Comparison of ENCODE assay signal across 29 cellular contexts in the genomic region with DNA sequence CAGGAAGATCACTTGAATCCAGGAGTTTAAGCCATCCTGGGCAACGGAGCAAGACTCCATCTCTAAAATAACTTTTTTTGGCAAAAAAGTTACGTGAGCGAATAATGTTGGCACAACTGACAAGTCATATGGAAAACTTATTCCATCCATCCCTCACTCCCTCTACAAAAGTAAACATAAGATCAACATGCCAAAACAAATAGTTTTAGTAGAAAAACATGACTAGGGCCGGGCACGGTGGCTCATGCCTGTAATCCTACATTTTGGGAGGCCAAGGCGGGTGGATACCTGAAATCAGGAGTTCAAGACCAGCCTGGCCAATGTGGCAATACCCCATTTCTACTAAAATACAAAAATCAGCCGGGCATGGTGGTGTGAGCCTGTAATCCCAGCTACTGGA.
"Had no signal": no experiment of that assay in that cellular context is flagged by ENCODE, and none has a peak within 500 bp of the region (broad histone marks: within the 10 kb centered on the region; RNA-seq: fewer than 3 reads in every experiment).

No MANE protein-coding gene starts in this region.

- H3K27ac ChIP-seq: neutrophil, ovary, sigmoid colon, vagina had no signal

- H3K36me3 Mint-ChIP-seq: type B pancreatic cell had no signal

- ATAC-seq: activated CD8-positive, alpha-beta T cell treated with anti-CD3 and anti-CD28 coated beads for 36 hours; activated naive CD8-positive, alpha-beta T cell treated with anti-CD3 and anti-CD28 coated beads, Interleukin-2, amount 50 U/mL, for 24 hours; left cardiac atrium; stimulated activated memory B cell treated with anti-CD40 and anti-IgM and Interleukin-4, amounts not matched to agents 10 μg/mL and 1 μg/mL and 100 μg/mL, for 72 hours; stimulated activated naive CD8-positive, alpha-beta T cell treated with anti-CD3 and anti-CD28 coated beads, Interleukin-15, amount 100 ng/mL, for 72 hours had no signal

- H3K27ac Mint-ChIP-seq: activated CD4-positive, alpha-beta T cell treated with anti-CD3 and anti-CD28 coated beads, Interleukin-2, amount 10 ng/mL, durations not matched to agents 7 days and 5 days; activated CD8-positive, alpha-beta T cell treated with anti-CD3 and anti-CD28 coated beads for 36 hours; activated naive CD4-positive, alpha-beta T cell treated with anti-CD3 and anti-CD28 coated beads, Interleukin-2, amount 50 U/mL, for 24 hours; activated naive CD8-positive, alpha-beta T cell treated with anti-CD3 and anti-CD28 coated beads, Interleukin-2, amount 50 U/mL, for 24 hours; activated T-helper 1 cell treated with anti-CD3 and anti-CD28 coated beads, Interleukin-12 subunit alpha, Interleukin-12 subunit beta, Interleukin-2, Interleukin-4 antibody, amounts not matched to agents 30 ng/mL and 10 ng/mL and 1 ng/mL, durations not matched to agents 14 hours and 24 hours and 36 hours; nephron progenitor cell; stimulated activated memory B cell treated with anti-CD40 and anti-IgM and Interleukin-4, amounts not matched to agents 10 μg/mL and 1 μg/mL and 100 μg/mL, for 72 hours; type B pancreatic cell had no signal

- H3K4me1 Mint-ChIP-seq: activated CD4-positive, alpha-beta T cell treated with anti-CD3 and anti-CD28 coated beads, Interleukin-2, amount 10 ng/mL, durations not matched to agents 7 days and 5 days; activated naive CD4-positive, alpha-beta T cell treated with anti-CD3 and anti-CD28 coated beads, Interleukin-2, amount 50 U/mL, for 24 hours; activated naive CD8-positive, alpha-beta T cell treated with anti-CD3 and anti-CD28 coated beads, Interleukin-2, amount 50 U/mL, for 24 hours; mesothelial cell of epicardium; naive B cell; nephron progenitor cell; stimulated activated memory B cell treated with anti-CD40 and anti-IgM and Interleukin-4, amounts not matched to agents 10 μg/mL and 1 μg/mL and 100 μg/mL, for 72 hours; stimulated activated naive CD8-positive, alpha-beta T cell treated with anti-CD3 and anti-CD28 coated beads, Interleukin-15, amount 100 ng/mL, for 72 hours had no signal

- H3K9me3 ChIP-seq: neutrophil, ovary, sigmoid colon, vagina had no signal

- H3K4me3 ChIP-seq: ovary, sigmoid colon, vagina had no signal

- H3K27me3 ChIP-seq: neutrophil, ovary, sigmoid colon, vagina had no signal

- H3K27me3 Mint-ChIP-seq: activated CD4-positive, alpha-beta T cell treated with anti-CD3 and anti-CD28 coated beads, Interleukin-2, amount 10 ng/mL, durations not matched to agents 7 days and 5 days; activated CD8-positive, alpha-beta T cell treated with anti-CD3 and anti-CD28 coated beads for 36 hours; activated naive CD4-positive, alpha-beta T cell treated with anti-CD3 and anti-CD28 coated beads, Interleukin-2, amount 50 U/mL, for 24 hours; activated naive CD8-positive, alpha-beta T cell treated with anti-CD3 and anti-CD28 coated beads, Interleukin-2, amount 50 U/mL, for 24 hours; naive B cell; progenitor cell of endocrine pancreas; stimulated activated memory B cell treated with anti-CD40 and anti-IgM and Interleukin-4, amounts not matched to agents 10 μg/mL and 1 μg/mL and 100 μg/mL, for 72 hours; stimulated activated naive CD8-positive, alpha-beta T cell treated with anti-CD3 and anti-CD28 coated beads, Interleukin-15, amount 100 ng/mL, for 72 hours; type B pancreatic cell had no signal

- DNase-seq: activated CD4-positive, alpha-beta T cell treated with anti-CD3 and anti-CD28 coated beads for 1 hour; activated CD4-positive, alpha-beta T cell treated with anti-CD3 and anti-CD28 coated beads, Interleukin-2, amount 10 ng/mL, durations not matched to agents 7 days and 5 days; activated CD8-positive, alpha-beta T cell treated with anti-CD3 and anti-CD28 coated beads for 36 hours; activated gamma-delta T cell; activated naive CD8-positive, alpha-beta T cell treated with anti-CD3 and anti-CD28 coated beads, Interleukin-2, amount 50 U/mL, for 24 hours; activated T-cell treated with anti-CD3 and anti-CD28 coated beads, Interleukin-2, amount 50 U/mL, for 1 hour; amygdala; caudate nucleus; foreskin fibroblast; hippocampal formation; left cardiac atrium; mammary epithelial cell; naive B cell; nephron progenitor cell; ovary; small intestine; stimulated activated CD4-positive, alpha-beta T cell treated with anti-CD3 and anti-CD28 coated beads, Interleukin-4, amount 100 ng/mL, for 24 hours; stimulated activated naive CD8-positive, alpha-beta T cell treated with anti-CD3 and anti-CD28 coated beads, Interleukin-15, amount 100 ng/mL, for 72 hours; substantia nigra; T-helper 2 cell had no signal

- H3K4me3 Mint-ChIP-seq: activated CD4-positive, alpha-beta T cell treated with anti-CD3 and anti-CD28 coated beads, Interleukin-2, amount 10 ng/mL, durations not matched to agents 7 days and 5 days; activated CD8-positive, alpha-beta T cell treated with anti-CD3 and anti-CD28 coated beads for 36 hours; activated naive CD4-positive, alpha-beta T cell treated with anti-CD3 and anti-CD28 coated beads, Interleukin-2, amount 50 U/mL, for 24 hours; activated naive CD8-positive, alpha-beta T cell treated with anti-CD3 and anti-CD28 coated beads, Interleukin-2, amount 50 U/mL, for 24 hours; activated T-helper 1 cell treated with anti-CD3 and anti-CD28 coated beads, Interleukin-12 subunit alpha, Interleukin-12 subunit beta, Interleukin-2, Interleukin-4 antibody, amounts not matched to agents 30 ng/mL and 10 ng/mL and 1 ng/mL, durations not matched to agents 14 hours and 24 hours and 36 hours; mesothelial cell of epicardium; nephron progenitor cell; stimulated activated memory B cell treated with anti-CD40 and anti-IgM and Interleukin-4, amounts not matched to agents 10 μg/mL and 1 μg/mL and 100 μg/mL, for 72 hours; stimulated activated naive CD8-positive, alpha-beta T cell treated with anti-CD3 and anti-CD28 coated beads, Interleukin-15, amount 100 ng/mL, for 72 hours; type B pancreatic cell had no signal

- H3K36me3 ChIP-seq: ovary had no signal

- H3K9me3 Mint-ChIP-seq: activated CD4-positive, alpha-beta T cell treated with anti-CD3 and anti-CD28 coated beads, Interleukin-2, amount 10 ng/mL, durations not matched to agents 7 days and 5 days; activated CD8-positive, alpha-beta T cell treated with anti-CD3 and anti-CD28 coated beads for 36 hours; activated naive CD4-positive, alpha-beta T cell treated with anti-CD3 and anti-CD28 coated beads, Interleukin-2, amount 50 U/mL, for 24 hours; activated naive CD8-positive, alpha-beta T cell treated with anti-CD3 and anti-CD28 coated beads, Interleukin-2, amount 50 U/mL, for 24 hours; activated T-helper 1 cell treated with anti-CD3 and anti-CD28 coated beads, Interleukin-12 subunit alpha, Interleukin-12 subunit beta, Interleukin-2, Interleukin-4 antibody, amounts not matched to agents 30 ng/mL and 10 ng/mL and 1 ng/mL, durations not matched to agents 14 hours and 24 hours and 36 hours; mesothelial cell of epicardium; naive B cell; nephron progenitor cell; stimulated activated memory B cell treated with anti-CD40 and anti-IgM and Interleukin-4, amounts not matched to agents 10 μg/mL and 1 μg/mL and 100 μg/mL, for 72 hours; stimulated activated naive CD8-positive, alpha-beta T cell treated with anti-CD3 and anti-CD28 coated beads, Interleukin-15, amount 100 ng/mL, for 72 hours; type B pancreatic cell had no signal

- H3K4me1 ChIP-seq: sigmoid colon, vagina had no signal
